In the genomic region with DNA sequence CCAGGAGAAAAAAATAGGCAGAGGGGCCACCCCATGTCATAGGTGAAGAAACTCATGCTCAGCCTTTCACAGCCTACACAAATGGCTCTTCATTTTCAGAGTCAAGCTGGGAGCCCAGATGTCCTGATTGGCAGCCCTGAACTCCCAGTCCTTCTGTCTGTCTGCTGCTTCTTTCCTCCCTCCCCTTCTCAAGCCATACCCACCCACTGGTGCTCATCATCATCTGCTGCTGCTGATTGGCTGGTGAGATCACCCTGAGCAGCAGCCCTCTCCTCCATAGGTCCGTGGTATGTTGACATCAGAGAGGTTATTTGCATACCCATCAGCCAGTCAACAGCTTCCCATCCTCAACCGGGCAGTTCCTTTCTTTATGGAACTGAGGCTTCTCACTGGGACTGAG, we compare ENCODE assay signal across 10 cellular contexts. TPM values are rescaled to one million over a fixed set of nuclear protein-coding genes. Genes with fewer than 3 reads are reported as not detected.
A peak's percentile ranks its signal among the peaks of the same experiment; 100 is the strongest.
DNase-seq lines count a peak whose midpoint lies in the region; ATAC-seq, FAIRE-seq and TF ChIP-seq lines count a peak whose summit lies in the region.
"Had no signal": no experiment of that assay in that cellular context is flagged by ENCODE, and none has a peak within 500 bp of the region (broad histone marks: within the 10 kb centered on the region; RNA-seq: fewer than 3 reads in every experiment).

No MANE protein-coding gene starts in this region.

- no peak overlapping the region for H4K8ac ChIP-seq in neuronal stem cell (ENCODE audit: low read depth, low read length)

- no peak overlapping the region for H2BK5ac ChIP-seq in neuronal stem cell (ENCODE audit: low read length)

- H3K36me3 ChIP-seq in bronchial epithelial cell (ENCODE audit: control insufficient read depth, insufficient read depth, low read length) (no peaks in the 10 kb centered on the region), neuronal stem cell (replicated peaks in 1 of 2; ENCODE audit: control insufficient read depth in 2 of 2, insufficient read depth in 2 of 2, low read length in 2 of 2) (no peaks in the 10 kb centered on the region)

- no peak for FAIRE-seq in bronchial epithelial cell (lab: Jason Lieb, UNC)
- FAIRE-seq: RCC 7860 had no signal

- H3K4ac ChIP-seq in neuronal stem cell (ENCODE audit: low read length), result no peak overlapping the region

- no peaks in the 10 kb centered on the region for H3K79me1 ChIP-seq in neuronal stem cell (ENCODE audit: low read depth, low read length)

- peak overlapping the region; percentile 36 for H3K9ac ChIP-seq in neuronal stem cell (ENCODE audit: low read depth, low read length, poor library complexity)

- no CpG with 5 or more reads among the region's 2 CpGs for WGBS in neuronal stem cell (ENCODE audit: extremely low coverage in 2 of 2, insufficient read length in 2 of 2, insufficient replicate concordance in 1 of 2), 2 donors

- no peak overlapping the region for H3K4me2 ChIP-seq in neuronal stem cell (ENCODE audit: insufficient read depth, low read length, poor library complexity, severe bottlenecking)

- peaks cover 0 to 10% of the 10 kb centered on the region in 2 donors for H3K4me1 ChIP-seq in neuronal stem cell (ENCODE audit: control insufficient read depth in 2 of 2, insufficient read depth in 1 of 2, low read depth in 1 of 2, low read length in 2 of 2)

- peak overlapping the region; percentile 19 for H4K91ac ChIP-seq in neuronal stem cell (ENCODE audit: low read depth, low read length, poor library complexity)

- no peak overlapping the region for H2BK12ac ChIP-seq in neuronal stem cell (ENCODE audit: low read length)

- H3K14ac ChIP-seq in neuronal stem cell (ENCODE audit: low read length), result no peak overlapping the region

- no peak overlapping the region for H2AK5ac ChIP-seq in neuronal stem cell (ENCODE audit: low read depth, low read length)

- H3K4me3 ChIP-seq in bronchial epithelial cell (ENCODE audit: low read depth, low read length) (no peak overlapping the region), neuronal stem cell (ENCODE audit: low read length in 2 of 2) (no peak overlapping the region)

- no peak overlapping the region for H2BK120ac ChIP-seq in neuronal stem cell (ENCODE audit: low read depth, low read length)

- no peak overlapping the region for H3K27ac ChIP-seq in neuronal stem cell (replicated peaks; ENCODE audit: low read length)
- H3K27ac ChIP-seq: HL-60 had no signal

- ATAC-seq in HG02938 (IDR thresholded peaks at IDR 0.05; ENCODE audit: unreplicated experiment), result no peak

- H3K18ac ChIP-seq in neuronal stem cell (ENCODE audit: low read length), result no peak overlapping the region

- no peak overlapping the region for H2BK15ac ChIP-seq in neuronal stem cell (ENCODE audit: low read length)

- no peak overlapping the region for H3K23ac ChIP-seq in neuronal stem cell (ENCODE audit: low read depth, low read length, poor library complexity)

- no peak for TF ChIP-seq CTCF in bronchial epithelial cell (IDR thresholded peaks at IDR 0.05; ENCODE audit: insufficient read depth, low read length, severe bottlenecking)

- H3K9me3 ChIP-seq in neuronal stem cell (replicated peaks in 1 of 2; ENCODE audit: control insufficient read depth in 2 of 2, insufficient read depth in 1 of 2, low read depth in 1 of 2, low read length in 2 of 2), result no peaks in the 10 kb centered on the region

- DNase-seq in NCI-H2227 (lab: John Stamatoyannopoulos, UW; ENCODE audit: unreplicated experiment) (peak; percentile 47), NCI-H2227 treated with DMSO at 0.1 percent for 48 hours (lab: John Stamatoyannopoulos, UW) (no peak), NCI-H2081 treated with DMSO at 0.1 percent for 48 hours (lab: John Stamatoyannopoulos, UW) (peak; percentile 31), bronchial epithelial cell (ENCODE audit: low read depth) (peak; percentile 27), neuronal stem cell (ENCODE audit: low spot score) (no peak), NCI-H2107 (lab: John Stamatoyannopoulos, UW) (no peak)
- DNase-seq in effector CD8-positive, alpha-beta T cell (lab: John Stamatoyannopoulos, UW), result no peak

- H3K27me3 ChIP-seq in bronchial epithelial cell (ENCODE audit: control insufficient read depth, insufficient read depth, low read length), result peaks cover 6% of the 10 kb centered on the region
- peaks cover 0 to 14% (median 0%) of the 10 kb centered on the region in 3 experiments for H3K27me3 ChIP-seq in neuronal stem cell (ENCODE audit: control insufficient read depth in 3 of 3, insufficient read depth in 3 of 3, low read depth in 1 of 3, low read length in 3 of 3)

- no peak overlapping the region for H2AFZ ChIP-seq in neuronal stem cell (ENCODE audit: low read length)

RNA-seq across cellular contexts. Expression of a gene that starts 46.1 kb away (rescaled TPM):
- total RNA-seq in bronchial epithelial cell, result 4.7 and 5.4 TPM in 2 replicates
- 2.6 TPM for polyA plus RNA-seq in neuronal stem cell (2013, experiment 1 of 2)
- 2.5 TPM for polyA plus RNA-seq in neuronal stem cell (2013, experiment 2 of 2)

Comparison
In these comparisons a context has a peak if more than half of its experiments do, and no peak if none do; other contexts are left out.
1. DNase-seq: peak in NCI-H2227 (single experiment), NCI-H2081 treated with DMSO at 0.1 percent for 48 hours (single experiment) and bronchial epithelial cell (single experiment); none in NCI-H2227 treated with DMSO at 0.1 percent for 48 hours (single experiment), neuronal stem cell (single experiment), effector CD8-positive, alpha-beta T cell (single experiment) and NCI-H2107 (single experiment).